ENCODE assay signal across 8 cellular contexts in the genomic region with DNA sequence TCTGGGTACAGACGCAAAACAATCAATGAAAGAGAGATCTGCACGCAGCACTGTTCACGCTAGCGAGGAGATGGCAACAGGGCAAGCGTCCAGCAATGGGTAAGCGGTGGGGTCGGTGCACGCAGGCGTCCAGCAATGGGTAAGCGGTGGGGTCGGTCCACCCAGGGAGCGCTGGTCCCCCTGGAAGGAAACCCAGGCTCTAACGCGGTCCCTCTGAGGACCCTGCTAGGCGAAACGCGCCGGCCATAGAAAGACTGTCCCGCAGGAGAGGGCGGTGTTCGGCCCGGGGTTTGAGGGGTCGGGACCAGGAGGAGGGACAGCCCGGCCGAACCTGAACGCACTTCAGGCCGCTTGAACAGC. TPM values are rescaled to one million over a fixed set of nuclear protein-coding genes. Genes with fewer than 3 reads are reported as not detected.
DNase-seq lines count a peak whose midpoint lies in the region; ATAC-seq and TF ChIP-seq lines count a peak whose summit lies in the region.

No MANE protein-coding gene starts in this region.

- peak overlapping the region; percentile 66 for H3K27ac ChIP-seq in urinary bladder (ENCODE audit: low read depth)

- H3K36me3 ChIP-seq in urinary bladder (ENCODE audit: insufficient read depth): no peaks in the 10 kb centered on the region

- H3K4me3 Mint-ChIP-seq in IgD-negative memory B cell (peak overlapping the region; percentile 91 to 96 (median 93)), chondrocyte (ENCODE audit: unreplicated experiment) (peak overlapping the region; percentile 90), memory B cell (peak overlapping the region; percentile 95)

- TF ChIP-seq CTCF in chondrocyte (IDR thresholded peaks at IDR 0.05): no peak

- peak overlapping the region; percentile 88 to 98 (median 96) for H3K27ac Mint-ChIP-seq in IgD-negative memory B cell
- H3K27ac Mint-ChIP-seq in chondrocyte (ENCODE audit: unreplicated experiment): peak overlapping the region; percentile 81
- H3K27ac Mint-ChIP-seq in memory B cell: peak overlapping the region; percentile 98

- no peaks in the 10 kb centered on the region for H3K4me1 ChIP-seq in urinary bladder (ENCODE audit: insufficient read depth)

- DNase-seq in chondrocyte (ENCODE audit: low spot score) (no peak), memory B cell (ENCODE audit: low spot score in 2 of 2) (peak in 1 of 2 donors; percentile 49), Ammon's horn (ENCODE audit: low spot score) (no peak), NCI-H1436 treated with DMSO at 0.1 percent for 48 hours (lab: John Stamatoyannopoulos, UW) (no peak)

- WGBS in urinary bladder: 1% methylated on average over 27 of the region's 27 CpGs

- ATAC-seq in GM21619 (IDR thresholded peaks at IDR 0.05; ENCODE audit: unreplicated experiment) (peak; percentile 33), memory B cell (ENCODE audit: low read depth) (no peak)

- H3K36me3 Mint-ChIP-seq in IgD-negative memory B cell: peaks cover 2% of the 10 kb centered on the region
- no peaks in the 10 kb centered on the region for H3K36me3 Mint-ChIP-seq in chondrocyte (ENCODE audit: low read depth)
- peaks cover 11% of the 10 kb centered on the region for H3K36me3 Mint-ChIP-seq in memory B cell

- peaks cover 0 to 15% (median 10%) of the 10 kb centered on the region in 3 donors for H3K4me1 Mint-ChIP-seq in IgD-negative memory B cell
- peaks cover 15% of the 10 kb centered on the region for H3K4me1 Mint-ChIP-seq in chondrocyte (ENCODE audit: low read depth)
- peaks cover 13% of the 10 kb centered on the region for H3K4me1 Mint-ChIP-seq in memory B cell

- H3K27me3 Mint-ChIP-seq in IgD-negative memory B cell (no peaks in the 10 kb centered on the region), chondrocyte (ENCODE audit: low read depth) (no peaks in the 10 kb centered on the region), memory B cell (no peaks in the 10 kb centered on the region)

- H3K4me3 ChIP-seq in GM08714 (ENCODE audit: low read length) (peak overlapping the region; percentile 98), urinary bladder (ENCODE audit: low read depth, low read length) (peak overlapping the region; percentile 100)

- H3K9me3 Mint-ChIP-seq in IgD-negative memory B cell (peaks cover 0 to 13% (median 7%) of the 10 kb centered on the region in 3 donors), chondrocyte (ENCODE audit: low read depth) (no peaks in the 10 kb centered on the region), memory B cell (peaks cover 9% of the 10 kb centered on the region)

RNA-seq across cellular contexts. Expression of a gene that starts 0.6 kb away (rescaled TPM):
- polyA plus RNA-seq in IgD-negative memory B cell (21.4 TPM), urinary bladder (19.2 TPM)
- total RNA-seq in chondrocyte (18.8 to 22.1 TPM (median 19.9 TPM) in 3 replicates), urinary bladder (12.3 TPM)

RNA-seq across cellular contexts. Expression of a gene that starts 22.7 kb away (rescaled TPM):
- 6.2 TPM for polyA plus RNA-seq in IgD-negative memory B cell
- total RNA-seq in chondrocyte: 18.5 to 19.5 TPM (median 19.0 TPM) in 3 replicates
- 17.4 TPM for total RNA-seq in urinary bladder
- 31.2 TPM for polyA plus RNA-seq in urinary bladder

RNA-seq across cellular contexts. Expression of a gene that starts 22.9 kb away (rescaled TPM):
- 3.4 TPM for polyA plus RNA-seq in IgD-negative memory B cell
- 44.7 to 65.7 TPM (median 48.0 TPM) in 3 replicates for total RNA-seq in chondrocyte
- 49.7 TPM for total RNA-seq in urinary bladder
- polyA plus RNA-seq in urinary bladder: 17.9 TPM

RNA-seq across cellular contexts. Expression of a gene that starts 51.6 kb away (rescaled TPM):
- polyA plus RNA-seq in IgD-negative memory B cell (26.6 TPM), urinary bladder (25.6 TPM)
- total RNA-seq in chondrocyte (94.7 to 96.4 TPM (median 95.9 TPM) in 3 replicates), urinary bladder (40.8 TPM)
